ENCODE assay signal across 17 cellular contexts in the genomic region with DNA sequence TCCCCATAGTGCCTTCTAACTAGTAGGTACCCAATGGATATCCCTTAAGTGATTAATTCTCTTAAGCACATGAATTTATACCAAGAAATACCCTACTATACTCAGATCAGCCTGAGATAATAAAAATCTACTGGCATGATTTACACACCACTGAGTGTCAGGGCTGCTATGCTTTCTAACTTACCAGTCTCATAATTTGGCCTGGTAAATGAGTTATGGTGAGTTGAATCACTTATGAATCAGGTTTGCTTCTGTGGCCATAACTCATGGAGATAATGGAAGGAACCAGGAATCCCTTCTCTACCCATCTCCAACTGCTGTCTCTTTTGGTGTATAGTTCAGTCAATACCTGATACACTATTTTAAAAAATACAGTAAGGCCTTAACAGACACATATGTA.
"Had no signal": no experiment of that assay in that cellular context is flagged by ENCODE, and none has a peak within 500 bp of the region (broad histone marks: within the 10 kb centered on the region; RNA-seq: fewer than 3 reads in every experiment).

No MANE protein-coding gene starts in this region.

- H3K9me3 ChIP-seq: ascending aorta, right atrium auricular region, transverse colon had no signal

- H3K4me1 ChIP-seq: ascending aorta had no signal

- H3K36me3 ChIP-seq: ascending aorta, cardiac muscle cell, right atrium auricular region, transverse colon had no signal

- H3K4me3 ChIP-seq: ascending aorta, cardiac muscle cell, right atrium auricular region, skin epidermis, transverse colon had no signal

- H3K27me3 ChIP-seq: ascending aorta, cardiac muscle cell, right atrium auricular region, transverse colon had no signal

- H3K27ac ChIP-seq: ascending aorta, cardiac muscle cell, right atrium auricular region, skin epidermis, transverse colon had no signal

- DNase-seq: activated B cell treated with CpG ODN at 0.5 μM for 24 hours; activated CD4-positive, alpha-beta T cell treated with anti-CD3 and anti-CD28 coated beads, Interleukin-2, amount 50 U/mL, for 1 hour; activated CD8-positive, alpha-beta memory T cell treated with anti-CD3 and anti-CD28 coated beads for 24 hours; activated naive CD4-positive, alpha-beta T cell treated with Interleukin-2 at 50 U/mL for 16 hours; hippocampal formation; mesenchymal stem cell; nucleus accumbens; stimulated activated CD4-positive, alpha-beta T cell treated with anti-CD3 and anti-CD28 coated beads, Interleukin-4, amount 100 ng/mL, for 4 hours; stimulated activated CD8-positive, alpha-beta memory T cell treated with anti-CD3 and anti-CD28 coated beads, Interleukin-4, amount 100 ng/mL, for 48 hours; stimulated activated naive CD4-positive, alpha-beta T cell treated with Interleukin-2 at 50 U/mL for 16 hours; substantia nigra; T-helper 2 cell; transverse colon had no signal
